ENCODE assay signal across 22 cellular contexts in genomic region chr10:117801691-117802090, GRCh38.
"Had no signal": no experiment of that assay in that cellular context is flagged by ENCODE, and none has a peak within 500 bp of the region (broad histone marks: within the 10 kb centered on the region; RNA-seq: fewer than 3 reads in every experiment).

No MANE protein-coding gene starts in this region.

- H3K27me3 Mint-ChIP-seq: stimulated activated memory B cell treated with anti-CD40 and anti-IgM and Interleukin-4, amounts not matched to agents 10 μg/mL and 1 μg/mL and 100 μg/mL, for 72 hours had no signal

- H3K27ac Mint-ChIP-seq: effector memory CD8-positive, alpha-beta T cell; nephron progenitor cell; stimulated activated memory B cell treated with anti-CD40 and anti-IgM and Interleukin-4, amounts not matched to agents 10 μg/mL and 1 μg/mL and 100 μg/mL, for 72 hours; stimulated activated naive CD8-positive, alpha-beta T cell treated with anti-CD3 and anti-CD28 coated beads, Interleukin-15, Interleukin-2, amounts not matched to agents 100 ng/mL and 50 ng/mL, for 24 hours had no signal

- H3K4me3 Mint-ChIP-seq: effector memory CD8-positive, alpha-beta T cell; naive thymus-derived CD4-positive, alpha-beta T cell; nephron progenitor cell; stimulated activated memory B cell treated with anti-CD40 and anti-IgM and Interleukin-4, amounts not matched to agents 10 μg/mL and 1 μg/mL and 100 μg/mL, for 72 hours; stimulated activated naive CD8-positive, alpha-beta T cell treated with anti-CD3 and anti-CD28 coated beads, Interleukin-15, Interleukin-2, amounts not matched to agents 100 ng/mL and 50 ng/mL, for 24 hours had no signal

- DNase-seq: cerebellar nuclear complex; cortex of kidney; effector memory CD8-positive, alpha-beta T cell; erythroblast; esophagus squamous epithelium; hypothalamus; kidney; mesendoderm; midbrain; naive thymus-derived CD4-positive, alpha-beta T cell; nephron progenitor cell; occipital lobe; ovary; posterior cingulate gyrus; psoas muscle; right cardiac atrium; spleen; stimulated activated CD4-positive, alpha-beta T cell treated with anti-CD3 and anti-CD28 coated beads, Interleukin-4, amount 100 ng/mL, for 4 hours; trophoblast cell had no signal

- H3K4me1 Mint-ChIP-seq: naive thymus-derived CD4-positive, alpha-beta T cell; stimulated activated memory B cell treated with anti-CD40 and anti-IgM and Interleukin-4, amounts not matched to agents 10 μg/mL and 1 μg/mL and 100 μg/mL, for 72 hours had no signal

- H3K9me3 Mint-ChIP-seq: naive thymus-derived CD4-positive, alpha-beta T cell; nephron progenitor cell; stimulated activated memory B cell treated with anti-CD40 and anti-IgM and Interleukin-4, amounts not matched to agents 10 μg/mL and 1 μg/mL and 100 μg/mL, for 72 hours; stimulated activated naive CD8-positive, alpha-beta T cell treated with anti-CD3 and anti-CD28 coated beads, Interleukin-15, Interleukin-2, amounts not matched to agents 100 ng/mL and 50 ng/mL, for 24 hours had no signal

- ATAC-seq: effector memory CD8-positive, alpha-beta T cell; left lobe of liver; naive thymus-derived CD4-positive, alpha-beta T cell; psoas muscle; right cardiac atrium; stimulated activated memory B cell treated with anti-CD40 and anti-IgM and Interleukin-4, amounts not matched to agents 10 μg/mL and 1 μg/mL and 100 μg/mL, for 72 hours had no signal

- H3K36me3 Mint-ChIP-seq: naive thymus-derived CD4-positive, alpha-beta T cell; stimulated activated memory B cell treated with anti-CD40 and anti-IgM and Interleukin-4, amounts not matched to agents 10 μg/mL and 1 μg/mL and 100 μg/mL, for 72 hours had no signal
